11 cellular contexts compared by ENCODE assay signal in genomic region chr12:116053479-116054195, GRCh38.
DNase-seq lines count a peak whose midpoint lies in the region; ATAC-seq, FAIRE-seq and TF ChIP-seq lines count a peak whose summit lies in the region.
"Had no signal": no experiment of that assay in that cellular context is flagged by ENCODE, and none has a peak within 500 bp of the region (broad histone marks: within the 10 kb centered on the region; RNA-seq: fewer than 3 reads in every experiment).

No MANE protein-coding gene starts in this region.

- H3K36me3 ChIP-seq in mesenchymal stem cell (ENCODE audit: control insufficient read depth in 1 of 2, insufficient read depth in 2 of 2, low read depth in 1 of 2, low read length in 2 of 2) (no peaks in the 10 kb centered on the region), upper lobe of left lung (no peaks in the 10 kb centered on the region)
- H3K36me3 ChIP-seq: Peyer's patch had no signal

- H4K91ac ChIP-seq in mesenchymal stem cell (ENCODE audit: low read length) = no peak overlapping the region

- no peak for DNase-seq in activated T-cell treated with anti-CD3 and anti-CD28 coated beads, Interleukin-2, amount 50 U/mL, for 72 hours
- DNase-seq in activated T-cell treated with anti-CD3 and anti-CD28 coated beads, Interleukin-2, amount 50 U/mL, for 1 hour = no peak
- DNase-seq in endothelial cell (ENCODE audit: low spot score) (no peak), mesenchymal stem cell (peak; percentile 69), upper lobe of left lung (peak in 1 of 2 donors; percentile 76), NCI-H510A (lab: John Stamatoyannopoulos, UW) (no peak), GM12891 (ENCODE audit: insufficient read length, low spot score) (no peak), COR-L47 (lab: John Stamatoyannopoulos, UW) (no peak)
- DNase-seq: activated CD8-positive, alpha-beta memory T cell treated with anti-CD3 and anti-CD28 coated beads, Interleukin-2, amount 50 U/mL, for 4 hours had no signal

- H3K4me2 ChIP-seq in mesenchymal stem cell (ENCODE audit: low read length, poor library complexity, severe bottlenecking) = no peak overlapping the region

- no peak overlapping the region for H2BK12ac ChIP-seq in mesenchymal stem cell (ENCODE audit: low read length in 2 of 2)

- peaks cover 6% of the 10 kb centered on the region for H3K4me1 ChIP-seq in mesenchymal stem cell (ENCODE audit: control insufficient read depth, insufficient read depth, low read depth, low read length)
- peaks cover 35 to 48% (median 43%) of the 10 kb centered on the region in 4 donors for H3K4me1 ChIP-seq in upper lobe of left lung

- H3K14ac ChIP-seq in mesenchymal stem cell (ENCODE audit: low read length in 2 of 2) = no peak overlapping the region

- no peak overlapping the region for H3K23ac ChIP-seq in mesenchymal stem cell (ENCODE audit: low read length in 2 of 2)

- no peak overlapping the region for H2AFZ ChIP-seq in mesenchymal stem cell (ENCODE audit: low read depth, low read length)

- H3K4me3 ChIP-seq in mesenchymal stem cell (ENCODE audit: insufficient read depth in 1 of 2, low read depth in 1 of 2, low read length in 2 of 2) = no peak overlapping the region
- no peak overlapping the region for H3K4me3 ChIP-seq in upper lobe of left lung
- H3K4me3 ChIP-seq: Peyer's patch had no signal

- H3K9me3 ChIP-seq in mesenchymal stem cell (ENCODE audit: control insufficient read depth, low read length) (no peaks in the 10 kb centered on the region), upper lobe of left lung (no peaks in the 10 kb centered on the region)
- H3K9me3 ChIP-seq: Peyer's patch had no signal

- H3K27ac ChIP-seq in mesenchymal stem cell (ENCODE audit: low read length, poor library complexity, severe bottlenecking) = no peak overlapping the region
- peak overlapping the region; percentile 7 to 57 (median 34) for H3K27ac ChIP-seq in upper lobe of left lung
- H3K27ac ChIP-seq: HL-60 had no signal

- TF ChIP-seq POLR2A in upper lobe of left lung (IDR thresholded peaks at IDR 0.05) (no peak), GM12891 (IDR thresholded peaks at IDR 0.05; ENCODE audit: low read depth, low read length) (no peak)

- no peak overlapping the region for H2AK5ac ChIP-seq in mesenchymal stem cell (ENCODE audit: low read length, severe bottlenecking)

- ATAC-seq in activated T-cell treated with anti-CD3 and anti-CD28 coated beads, Interleukin-2, amount 50 U/mL, for 72 hours (replicated peaks in 1 of 2) = peak; percentile 38 to 51
- ATAC-seq in upper lobe of left lung (ENCODE audit: low FRiP score in 2 of 2) = peak; percentile 59 to 89

- no peak for TF ChIP-seq EP300 in upper lobe of left lung (IDR thresholded peaks at IDR 0.05)

- H3K27me3 Mint-ChIP-seq in activated T-cell treated with anti-CD3 and anti-CD28 coated beads, Interleukin-2, amount 50 U/mL, for 72 hours (ENCODE audit: low read depth) = no peaks in the 10 kb centered on the region
- no peaks in the 10 kb centered on the region for H3K27me3 Mint-ChIP-seq in endothelial cell (ENCODE audit: unreplicated experiment)

- no peak overlapping the region for H4K8ac ChIP-seq in mesenchymal stem cell (ENCODE audit: low read length)

- H3K27ac Mint-ChIP-seq in activated T-cell treated with anti-CD3 and anti-CD28 coated beads, Interleukin-2, amount 50 U/mL, for 72 hours = no peak overlapping the region
- peak overlapping the region; percentile 59 for H3K27ac Mint-ChIP-seq in endothelial cell (ENCODE audit: unreplicated experiment)

- TF ChIP-seq CTCF in endothelial cell (IDR thresholded peaks at IDR 0.05; ENCODE audit: unreplicated experiment) (no peak), upper lobe of left lung (IDR thresholded peaks at IDR 0.05) (no peak)

- peaks cover 47% of the 10 kb centered on the region for H3K4me1 Mint-ChIP-seq in activated T-cell treated with anti-CD3 and anti-CD28 coated beads, Interleukin-2, amount 50 U/mL, for 72 hours (ENCODE audit: low read depth)
- H3K4me1 Mint-ChIP-seq in endothelial cell (ENCODE audit: unreplicated experiment) = peaks cover 11% of the 10 kb centered on the region

- H3K9ac ChIP-seq in mesenchymal stem cell (ENCODE audit: low read length) = peak overlapping the region; percentile 41

- H2BK120ac ChIP-seq in mesenchymal stem cell (ENCODE audit: low read depth, low read length) = no peak overlapping the region

- no peaks in the 10 kb centered on the region for H3K9me3 Mint-ChIP-seq in activated T-cell treated with anti-CD3 and anti-CD28 coated beads, Interleukin-2, amount 50 U/mL, for 72 hours
- no peaks in the 10 kb centered on the region for H3K9me3 Mint-ChIP-seq in endothelial cell (ENCODE audit: unreplicated experiment)

- H3K27me3 ChIP-seq in mesenchymal stem cell (ENCODE audit: control insufficient read depth in 1 of 2, insufficient read depth in 1 of 2, low read length in 2 of 2) (no peaks in the 10 kb centered on the region), upper lobe of left lung (no peaks in the 10 kb centered on the region)
- H3K27me3 ChIP-seq: Peyer's patch had no signal

- H3K36me3 Mint-ChIP-seq in activated T-cell treated with anti-CD3 and anti-CD28 coated beads, Interleukin-2, amount 50 U/mL, for 72 hours (ENCODE audit: insufficient read depth in 2 of 2) = no peaks in the 10 kb centered on the region
- H3K36me3 Mint-ChIP-seq in endothelial cell (ENCODE audit: low read depth, unreplicated experiment) = no peaks in the 10 kb centered on the region

- H3K4ac ChIP-seq in mesenchymal stem cell (ENCODE audit: low read depth in 1 of 2, low read length in 2 of 2) = no peak overlapping the region

- no peak overlapping the region for H2BK5ac ChIP-seq in mesenchymal stem cell (ENCODE audit: low read depth, low read length, poor library complexity, severe bottlenecking)

- peaks cover 4% of the 10 kb centered on the region for H3K79me1 ChIP-seq in mesenchymal stem cell (replicated peaks; ENCODE audit: low read length, poor library complexity, severe bottlenecking)

- WGBS in mesenchymal stem cell = 72% methylated on average over 3 of the region's 3 CpGs
- WGBS in upper lobe of left lung, 2 donors = 12 to 16% methylated on average over 3 of the region's 3 CpGs

- H2BK15ac ChIP-seq in mesenchymal stem cell (ENCODE audit: low read depth, poor library complexity, severe bottlenecking) = no peak overlapping the region

- FAIRE-seq in GM12891 (lab: Jason Lieb, UNC) = no peak

- H3K18ac ChIP-seq in mesenchymal stem cell (ENCODE audit: low read depth in 1 of 2, low read length in 2 of 2) = no peak overlapping the region

- no peak overlapping the region for H3K4me3 Mint-ChIP-seq in activated T-cell treated with anti-CD3 and anti-CD28 coated beads, Interleukin-2, amount 50 U/mL, for 72 hours
- H3K4me3 Mint-ChIP-seq in endothelial cell (ENCODE audit: unreplicated experiment) = no peak overlapping the region

TF ChIP-seq in GM12891, 5 proteins besides CTCF, POLR2A, EP300 and RAD21:
- no peak for TF ChIP-seq POLR2AphosphoS5 (IDR thresholded peaks at IDR 0.05; ENCODE audit: low read depth, low read length)
- TF ChIP-seq PAX5 (IDR thresholded peaks at IDR 0.05; ENCODE audit: insufficient read depth, low read length, severe bottlenecking) = no peak
- TF ChIP-seq POU2F2 (IDR thresholded peaks at IDR 0.05; ENCODE audit: low read depth, low read length) = no peak
- no peak for TF ChIP-seq TAF1 (IDR thresholded peaks at IDR 0.05; ENCODE audit: low read depth, low read length)
- no peak for TF ChIP-seq SPI1 (IDR thresholded peaks at IDR 0.05; ENCODE audit: low read depth, low read length)
